1 cellular context compared by ENCODE assay signal in the genomic region with DNA sequence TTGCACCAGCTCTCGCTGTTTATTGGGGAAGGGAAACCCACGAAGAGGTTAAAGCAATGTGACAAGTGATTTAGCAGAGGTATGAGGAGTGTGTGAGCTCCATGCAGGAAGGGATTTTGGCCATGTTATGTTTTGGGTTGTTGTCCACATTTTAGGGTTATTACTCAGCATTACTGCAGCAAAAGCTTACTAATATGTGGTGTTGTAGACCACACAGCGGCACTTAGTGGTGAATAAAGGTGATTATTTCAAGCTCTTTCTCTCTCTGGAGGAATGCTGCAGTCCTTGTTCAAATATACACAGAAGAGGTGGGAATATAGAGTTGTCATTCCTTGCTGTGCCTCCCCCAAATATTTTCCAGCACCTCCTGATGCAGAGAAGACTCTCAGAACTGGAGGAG.
TF ChIP-seq lines count a peak whose summit lies in the region.

No MANE protein-coding gene starts in this region.

TF ChIP-seq in K562, 482 proteins besides CTCF, POLR2A, EP300 and RAD21 (continued from another document):
- no peak for TF ChIP-seq CTBP1 (IDR thresholded peaks at IDR 0.05; ENCODE audit: borderline replicate concordance)
- no peak for TF ChIP-seq ARNT (IDR thresholded peaks at IDR 0.05)
- TF ChIP-seq MEIS2 (IDR thresholded peaks at IDR 0.05; ENCODE audit: partially characterized antibody), result no peak
- TF ChIP-seq CHD2 (IDR thresholded peaks at IDR 0.05; ENCODE audit: low read depth, low read length), result no peak
- TF ChIP-seq SIN3B (IDR thresholded peaks at IDR 0.05; ENCODE audit: low read depth), result no peak
- no peak for TF ChIP-seq TEAD2 (tag; IDR thresholded peaks at IDR 0.05)
- TF ChIP-seq, protein P1, sequence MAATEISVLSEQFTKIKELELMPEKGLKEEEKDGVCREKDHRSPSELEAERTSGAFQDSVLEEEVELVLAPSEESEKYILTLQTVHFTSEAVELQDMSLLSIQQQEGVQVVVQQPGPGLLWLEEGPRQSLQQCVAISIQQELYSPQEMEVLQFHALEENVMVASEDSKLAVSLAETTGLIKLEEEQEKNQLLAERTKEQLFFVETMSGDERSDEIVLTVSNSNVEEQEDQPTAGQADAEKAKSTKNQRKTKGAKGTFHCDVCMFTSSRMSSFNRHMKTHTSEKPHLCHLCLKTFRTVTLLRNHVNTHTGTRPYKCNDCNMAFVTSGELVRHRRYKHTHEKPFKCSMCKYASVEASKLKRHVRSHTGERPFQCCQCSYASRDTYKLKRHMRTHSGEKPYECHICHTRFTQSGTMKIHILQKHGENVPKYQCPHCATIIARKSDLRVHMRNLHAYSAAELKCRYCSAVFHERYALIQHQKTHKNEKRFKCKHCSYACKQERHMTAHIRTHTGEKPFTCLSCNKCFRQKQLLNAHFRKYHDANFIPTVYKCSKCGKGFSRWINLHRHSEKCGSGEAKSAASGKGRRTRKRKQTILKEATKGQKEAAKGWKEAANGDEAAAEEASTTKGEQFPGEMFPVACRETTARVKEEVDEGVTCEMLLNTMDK (IDR thresholded peaks at IDR 0.05; ENCODE audit: borderline replicate concordance, insufficient read depth, low read depth, low read length, poor library complexity, severe bottlenecking), result no peak
- TF ChIP-seq HDGF (IDR thresholded peaks at IDR 0.05), result no peak
- no peak for TF ChIP-seq MIER1 (IDR thresholded peaks at IDR 0.05; ENCODE audit: low read depth)
- TF ChIP-seq XRCC3 (IDR thresholded peaks at IDR 0.05), result no peak
- no peak for TF ChIP-seq EP400 (IDR thresholded peaks at IDR 0.05)
- no peak for TF ChIP-seq MXI1 (IDR thresholded peaks at IDR 0.05; ENCODE audit: low read depth, low read length)
- TF ChIP-seq RBM17 (IDR thresholded peaks at IDR 0.05; ENCODE audit: borderline replicate concordance, low read depth, low read length), result no peak
